ENCODE assay signal across 1 cellular context in the genomic region with DNA sequence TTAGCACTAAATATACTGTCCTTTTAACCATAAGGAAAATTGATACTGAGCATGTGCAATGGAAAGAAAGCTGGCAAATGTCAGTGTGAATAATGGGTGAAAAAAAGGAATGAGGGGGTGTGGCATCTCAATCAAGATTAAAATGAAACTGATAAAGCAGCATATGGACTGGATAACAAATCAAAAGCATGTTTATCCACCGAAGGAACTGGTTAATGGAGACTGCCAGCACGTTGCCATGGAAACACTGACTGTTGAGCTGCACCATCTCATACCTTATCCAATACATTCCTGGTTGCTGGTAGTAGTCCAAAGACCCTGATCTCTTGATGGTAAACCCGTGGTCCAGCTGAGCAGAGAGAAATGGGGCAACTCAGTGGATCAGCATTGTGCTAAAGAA.
TF ChIP-seq lines count a peak whose summit lies in the region.

No MANE protein-coding gene starts in this region.

TF ChIP-seq in neural cell, 6 proteins besides CTCF, POLR2A, EP300 and RAD21:
- peak; percentile 10 for TF ChIP-seq SMC3 (conservative IDR thresholded peaks at IDR 0.05; ENCODE audit: poor library complexity)
- TF ChIP-seq EZH2 (IDR thresholded peaks at IDR 0.05; ENCODE audit: borderline replicate concordance, insufficient read depth, low read length, poor library complexity, severe bottlenecking) = no peak
